22 cellular contexts compared by ENCODE assay signal in genomic region chr19:19181614-19182013, GRCh38. TPM values are rescaled to one million over a fixed set of nuclear protein-coding genes. Genes with fewer than 3 reads are reported as not detected.
"Had no signal": no experiment of that assay in that cellular context is flagged by ENCODE, and none has a peak within 500 bp of the region (broad histone marks: within the 10 kb centered on the region; RNA-seq: fewer than 3 reads in every experiment).

No MANE protein-coding gene starts in this region.

- H3K4me2 ChIP-seq: SK-N-SH had no signal

- H3K36me3 ChIP-seq: SJCRH30 had no signal

- H3K27me3 Mint-ChIP-seq: activated T-cell treated with anti-CD3 and anti-CD28 coated beads, Interleukin-2, amount 50 U/mL, for 24 hours had no signal

- H3K27ac ChIP-seq: SJCRH30 had no signal

- H3K27me3 ChIP-seq: SJCRH30 had no signal

- H3K4me3 Mint-ChIP-seq: activated CD8-positive, alpha-beta T cell treated with anti-CD3 and anti-CD28 coated beads, Interleukin-2, amount 10 ng/mL, durations not matched to agents 7 days and 5 days; activated T-cell treated with anti-CD3 and anti-CD28 coated beads, Interleukin-2, amount 50 U/mL, for 24 hours; T-helper 1 cell treated with Interleukin-12 subunit alpha and Interleukin-12 subunit beta and Interleukin-4 antibody, amounts not matched to agents 30 μg/mL and 1 μg/mL, for 36 hours; WTC11 had no signal

- H3K9ac ChIP-seq: SK-N-SH had no signal

- H3K9me3 Mint-ChIP-seq: activated naive CD4-positive, alpha-beta T cell treated with anti-CD3 and anti-CD28 coated beads, Interleukin-2, amount 50 U/mL, for 72 hours; activated T-cell treated with anti-CD3 and anti-CD28 coated beads, Interleukin-2, amount 50 U/mL, for 24 hours; T-helper 1 cell treated with Interleukin-12 subunit alpha and Interleukin-12 subunit beta and Interleukin-4 antibody, amounts not matched to agents 30 μg/mL and 1 μg/mL, for 36 hours; WTC11 had no signal

- DNase-seq: activated CD4-positive, alpha-beta T cell treated with anti-CD3 and anti-CD28 coated beads for 48 hours; activated CD4-positive, alpha-beta T cell treated with anti-CD3 and anti-CD28 coated beads, Interleukin-2, amount 50 U/mL, for 4 hours; activated CD4-positive, CD25-positive, alpha-beta regulatory T cell treated with anti-CD3 and anti-CD28 coated beads, Interleukin-2, amount 50 U/mL, for 72 hours; activated CD8-positive, alpha-beta T cell treated with anti-CD3 and anti-CD28 coated beads, Interleukin-2, amount 10 ng/mL, durations not matched to agents 7 days and 5 days; activated effector memory CD4-positive, alpha-beta T cell treated with anti-CD3 and anti-CD28 coated beads, Interleukin-2, amount 50 U/mL, for 16 hours; activated naive CD4-positive, alpha-beta T cell treated with Interleukin-2 at 50 U/mL for 16 hours; activated T-cell treated with anti-CD3 and anti-CD28 coated beads, Interleukin-2, amount 50 U/mL, for 24 hours; caudate nucleus; Kasumi-1; NCI-H1105 treated with DMSO at 0.1 percent for 48 hours; NCI-H1436 treated with DMSO at 0.1 percent for 48 hours; NCI-H187; NCI-H2081; NCI-H510A treated with DMSO at 0.1 percent for 48 hours; NCI-H69; SJCRH30; SK-N-SH had no signal

- H3K27ac Mint-ChIP-seq: activated CD8-positive, alpha-beta T cell treated with anti-CD3 and anti-CD28 coated beads, Interleukin-2, amount 10 ng/mL, durations not matched to agents 7 days and 5 days; activated naive CD4-positive, alpha-beta T cell treated with anti-CD3 and anti-CD28 coated beads, Interleukin-2, amount 50 U/mL, for 72 hours; activated T-cell treated with anti-CD3 and anti-CD28 coated beads, Interleukin-2, amount 50 U/mL, for 24 hours; T-helper 1 cell treated with Interleukin-12 subunit alpha and Interleukin-12 subunit beta and Interleukin-4 antibody, amounts not matched to agents 30 μg/mL and 1 μg/mL, for 36 hours had no signal

- H3K4me1 ChIP-seq: SJCRH30 had no signal

- ATAC-seq: activated CD8-positive, alpha-beta T cell treated with anti-CD3 and anti-CD28 coated beads, Interleukin-2, amount 10 ng/mL, durations not matched to agents 7 days and 5 days; activated naive CD4-positive, alpha-beta T cell treated with anti-CD3 and anti-CD28 coated beads, Interleukin-2, amount 50 U/mL, for 72 hours; K562; WTC11 had no signal

- H3K4me3 ChIP-seq: K562, SJCRH30 had no signal

RNA-seq across cellular contexts. Expression of gene MEF2B, which starts 11.6 kb away (rescaled TPM):
- total RNA-seq: RPMI7951, SJCRH30 had no signal

RNA-seq across cellular contexts. Expression of gene NCAN, which starts 30.1 kb away (rescaled TPM):
- total RNA-seq: activated CD8-positive, alpha-beta T cell treated with anti-CD3 and anti-CD28 coated beads, Interleukin-2, amount 10 ng/mL, durations not matched to agents 7 days and 5 days; activated naive CD4-positive, alpha-beta T cell treated with anti-CD3 and anti-CD28 coated beads, Interleukin-2, amount 50 U/mL, for 72 hours; SJCRH30 had no signal
